In genomic region chr1:207644852-207645631, GRCh38 we compare ENCODE assay signal across 8 cellular contexts. TPM values are rescaled to one million over a fixed set of nuclear protein-coding genes. Genes with fewer than 3 reads are reported as not detected.
DNase-seq lines count a peak whose midpoint lies in the region; ATAC-seq and TF ChIP-seq lines count a peak whose summit lies in the region.

CR1L (plus strand) TSS chr1:207645133; CDS start chr1:207645234, 101 bp downstream.

- no peaks in the 10 kb centered on the region for H3K9me3 ChIP-seq in parathyroid adenoma (ENCODE audit: control insufficient read depth, low read length)
- no peaks in the 10 kb centered on the region for H3K9me3 ChIP-seq in testis

- H3K4me3 ChIP-seq in parathyroid adenoma (ENCODE audit: low read depth, low read length): peak within 1 kb of the TSS; percentile 75
- peak within 1 kb of the TSS; percentile 43 to 54 for H3K4me3 ChIP-seq in testis

- no peak for TF ChIP-seq POLR2A in testis (IDR thresholded peaks at IDR 0.05)

- H3K79me2 ChIP-seq in parathyroid adenoma: no peaks in the 10 kb centered on the region

- TF ChIP-seq CTCF in parathyroid adenoma (IDR thresholded peaks at IDR 0.05) (no peak), testis (IDR thresholded peaks at IDR 0.05) (no peak)

- no peak within 1 kb of the TSS for H3K9ac ChIP-seq in parathyroid adenoma

- H3K36me3 ChIP-seq in parathyroid adenoma (ENCODE audit: control insufficient read depth, insufficient read depth, low read length): no peaks in the 10 kb centered on the region
- H3K36me3 ChIP-seq in testis (ENCODE audit: low read depth, missing control alignments): no peaks in the 10 kb centered on the region

- DNase-seq in RPMI7951 (ENCODE audit: low read depth): peak; percentile 59
- peak; percentile 34 to 68 (median 34) for DNase-seq in activated naive CD4-positive, alpha-beta T cell (lab: John Stamatoyannopoulos, UW)
- peak; percentile 86 for DNase-seq in germinal center (ENCODE audit: low spot score)
- DNase-seq in testis: peak; percentile 87
- no peak for DNase-seq in NCI-H446 treated with DMSO at 0.1 percent for 48 hours (lab: John Stamatoyannopoulos, UW)

- intact Hi-C loops in testis (cut with DNase I; ENCODE audit: low total_unique reads): no loop called here

- peak within 1 kb of the TSS; percentile 82 for H2AFZ ChIP-seq in parathyroid adenoma

- H3K27ac ChIP-seq in parathyroid adenoma: no peak within 1 kb of the TSS
- no peak within 1 kb of the TSS for H3K27ac ChIP-seq in testis

- H3K27me3 ChIP-seq in parathyroid adenoma (ENCODE audit: control insufficient read depth, insufficient read depth, low read length): no peaks in the 10 kb centered on the region
- H3K27me3 ChIP-seq in testis: no peaks in the 10 kb centered on the region

- ATAC-seq in GM18517 (IDR thresholded peaks at IDR 0.05; ENCODE audit: unreplicated experiment): peak; percentile 91
- peak; percentile 77 for ATAC-seq in HG03025 (IDR thresholded peaks at IDR 0.05; ENCODE audit: low FRiP score, unreplicated experiment)

- H3K4me1 ChIP-seq in parathyroid adenoma (no peaks in the 10 kb centered on the region), testis (peaks cover 6% of the 10 kb centered on the region)

- peak within 1 kb of the TSS; percentile 82 for H3K4me2 ChIP-seq in parathyroid adenoma (ENCODE audit: low read length)

- WGBS in testis, 2 donors: 5% methylated on average over 65 of the region's 65 CpGs; no CpG with 5 or more reads in 1 of the 2 donors

RNA-seq across cellular contexts. Expression of gene CR1L, which starts in this region (rescaled TPM):
- total RNA-seq in RPMI7951 (2014; rRNA removed; shearing (Covaris generic)): 0.24 TPM in 1 of 2 replicates, not detected in the other
- total RNA-seq in testis: not detected
- not detected for polyA plus RNA-seq in testis (ENCODE audit: insufficient read depth, low read depth, low replicate concordance)

Comparison
In these comparisons a context has a peak if more than half of its experiments do, and no peak if none do; other contexts are left out.
1. Peak in DNase-seq in RPMI7951; RNA of the gene not detected or under 1 TPM.
2. Peak in DNase-seq and H3K4me3 ChIP-seq in testis; RNA of the gene not detected or under 1 TPM.